8 cellular contexts compared by ENCODE assay signal in the genomic region with DNA sequence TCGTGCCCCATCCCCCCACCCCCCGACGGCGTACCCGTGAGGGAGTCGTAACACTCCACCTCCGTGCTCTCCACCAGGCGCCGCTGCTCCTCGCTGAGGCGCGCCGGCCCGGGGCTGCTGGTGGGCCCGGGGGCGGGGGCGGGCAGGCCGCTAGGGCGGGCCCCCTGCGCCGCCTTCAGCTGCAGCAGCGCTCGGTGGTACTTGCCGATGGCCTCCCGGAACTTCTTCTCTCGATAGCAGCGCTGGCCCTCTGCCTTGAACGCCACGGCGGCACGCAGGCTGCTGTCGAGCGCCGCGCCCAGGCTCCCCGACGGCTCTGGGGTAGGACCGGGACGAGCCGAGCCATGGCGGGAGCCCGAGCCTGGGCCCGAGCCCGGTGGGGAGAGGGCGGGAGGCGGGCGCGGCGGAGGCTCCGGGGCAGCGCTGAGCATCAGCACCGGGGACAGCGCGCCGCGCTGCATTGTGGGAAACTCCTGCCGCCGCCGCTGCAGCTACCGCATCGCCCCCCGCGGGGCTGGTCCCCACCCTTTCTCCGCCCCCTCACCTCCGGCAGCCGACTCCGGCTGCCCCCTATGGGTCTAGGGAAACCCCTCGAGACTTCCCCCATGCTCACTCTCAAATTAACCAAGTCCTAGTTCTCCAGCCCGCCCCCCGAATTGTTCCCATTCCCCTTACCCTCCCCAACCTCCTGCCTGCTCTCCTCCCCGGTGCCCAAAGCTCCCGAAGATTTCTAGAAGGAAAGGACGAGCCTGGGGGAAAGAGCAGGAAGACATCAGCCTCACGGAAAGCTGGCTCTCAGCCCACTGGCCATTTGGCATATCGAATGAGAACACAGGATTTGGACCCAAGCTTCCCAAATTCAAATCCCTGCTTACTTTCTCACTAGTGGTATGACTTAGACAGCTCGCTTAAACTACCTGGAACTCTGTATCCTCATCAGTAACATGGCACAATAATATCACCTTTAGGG. TPM values are rescaled to one million over a fixed set of nuclear protein-coding genes. Genes with fewer than 3 reads are reported as not detected.
A peak's percentile ranks its signal among the peaks of the same experiment; 100 is the strongest.
DNase-seq lines count a peak whose midpoint lies in the region; ATAC-seq lines count a peak whose summit lies in the region.

A gene (minus strand): TSS at position 464 of the 970 bp plus-strand sequence. CDS start 3 bp downstream, at position 461.

- H3K9me3 ChIP-seq in HUES64 (ENCODE audit: insufficient read depth, low read depth, low read length): no peaks in the 10 kb centered on the region

- peaks cover 33% of the 10 kb centered on the region for H3K27me3 Mint-ChIP-seq in activated T-helper 2 cell treated with anti-CD3 and anti-CD28 coated beads, Interferon-gamma antibody, Interleukin-2, Interleukin-4, amounts not matched to agents 10 μg/mL and 5 μg/mL and 100 μg/mL, durations not matched to agents 14 hours and 24 hours and 36 hours (ENCODE audit: low read depth)

- H3K4me1 Mint-ChIP-seq in activated T-helper 2 cell treated with anti-CD3 and anti-CD28 coated beads, Interferon-gamma antibody, Interleukin-2, Interleukin-4, amounts not matched to agents 10 μg/mL and 5 μg/mL and 100 μg/mL, durations not matched to agents 14 hours and 24 hours and 36 hours (ENCODE audit: low read depth): peaks cover 10% of the 10 kb centered on the region

- intact Hi-C loops in activated T-helper 2 cell treated with anti-CD3 and anti-CD28 coated beads, Interferon-gamma antibody, Interleukin-2, Interleukin-4, amounts not matched to agents 10 μg/mL and 5 μg/mL and 100 μg/mL, durations not matched to agents 14 hours and 24 hours and 36 hours (cut with micrococcal nuclease): no loop called here

- H3K9ac ChIP-seq in HUES64 (ENCODE audit: low read depth, low read length): no peak within 1 kb of the TSS

- H3K4me3 Mint-ChIP-seq in activated T-helper 2 cell treated with anti-CD3 and anti-CD28 coated beads, Interferon-gamma antibody, Interleukin-2, Interleukin-4, amounts not matched to agents 10 μg/mL and 5 μg/mL and 100 μg/mL, durations not matched to agents 14 hours and 24 hours and 36 hours (ENCODE audit: low read depth): no peak within 1 kb of the TSS

- no peaks in the 10 kb centered on the region for H3K36me3 Mint-ChIP-seq in activated T-helper 2 cell treated with anti-CD3 and anti-CD28 coated beads, Interferon-gamma antibody, Interleukin-2, Interleukin-4, amounts not matched to agents 10 μg/mL and 5 μg/mL and 100 μg/mL, durations not matched to agents 14 hours and 24 hours and 36 hours (ENCODE audit: low read depth)

- WGBS in HUES64: 7% methylated on average over 75 of the region's 76 CpGs

- H3K27ac ChIP-seq in HUES64 (ENCODE audit: low read depth, low read length) (no peak within 1 kb of the TSS), substantia nigra (ENCODE audit: low read depth, low read length, poor library complexity, severe bottlenecking) (no peak within 1 kb of the TSS)

- H3K4me1 ChIP-seq in HUES64 (ENCODE audit: insufficient read depth, low read length): no peaks in the 10 kb centered on the region

- peaks cover 40% of the 10 kb centered on the region for H3K27me3 ChIP-seq in HUES64 (ENCODE audit: insufficient read depth, low read length)

- H3K36me3 ChIP-seq in HUES64 (ENCODE audit: insufficient read depth, low read length): no peaks in the 10 kb centered on the region

- peak; percentile 62 for DNase-seq in AG08395 (ENCODE audit: low spot score)
- DNase-seq in activated T-helper 2 cell treated with anti-CD3 and anti-CD28 coated beads, Interferon-gamma antibody, Interleukin-2, Interleukin-4, amounts not matched to agents 10 μg/mL and 5 μg/mL and 100 μg/mL, durations not matched to agents 14 hours and 24 hours and 36 hours (ENCODE audit: low spot score): peak; percentile 51
- peak; percentile 89 for DNase-seq in iPS-NIHi11 (ENCODE audit: low spot score)
- peak in 28 of 49 donors; percentile 5 to 80 (median 38) for DNase-seq in substantia nigra (lab: John Stamatoyannopoulos, UW)
- no peak for DNase-seq in SKM-1 treated with dmso at 0.1 percent for 144 hours (lab: John Stamatoyannopoulos, UW; ENCODE audit: unreplicated experiment)
- no peak for DNase-seq in SW 1271 (lab: John Stamatoyannopoulos, UW)

- H3K4me3 ChIP-seq in HUES64 (ENCODE audit: low read length): peak within 1 kb of the TSS; percentile 19; the same call in 1 of the 2 replicates

- no peak for ATAC-seq in HG03139 (IDR thresholded peaks at IDR 0.05; ENCODE audit: unreplicated experiment)

- no peak within 1 kb of the TSS for H3K27ac Mint-ChIP-seq in activated T-helper 2 cell treated with anti-CD3 and anti-CD28 coated beads, Interferon-gamma antibody, Interleukin-2, Interleukin-4, amounts not matched to agents 10 μg/mL and 5 μg/mL and 100 μg/mL, durations not matched to agents 14 hours and 24 hours and 36 hours

- peaks cover 5% of the 10 kb centered on the region for H3K9me3 Mint-ChIP-seq in activated T-helper 2 cell treated with anti-CD3 and anti-CD28 coated beads, Interferon-gamma antibody, Interleukin-2, Interleukin-4, amounts not matched to agents 10 μg/mL and 5 μg/mL and 100 μg/mL, durations not matched to agents 14 hours and 24 hours and 36 hours

RNA-seq across cellular contexts. Expression of the gene that starts here (rescaled TPM):
- polyA plus RNA-seq in HUES64 (2013, experiment 1 of 2): 0.20 TPM
- not detected for polyA plus RNA-seq in HUES64 (2013, experiment 2 of 2)
- not detected in 2 replicates for total RNA-seq in activated T-helper 2 cell treated with anti-CD3 and anti-CD28 coated beads, Interferon-gamma antibody, Interleukin-2, Interleukin-4, amounts not matched to agents 10 μg/mL and 5 μg/mL and 100 μg/mL, durations not matched to agents 14 hours and 24 hours and 36 hours

Comparison
In these comparisons a context has a peak if more than half of its experiments do, and no peak if none do; other contexts are left out.
1. Peak in DNase-seq in activated T-helper 2 cell treated with anti-CD3 and anti-CD28 coated beads, Interferon-gamma antibody, Interleukin-2, Interleukin-4, amounts not matched to agents 10 μg/mL and 5 μg/mL and 100 μg/mL, durations not matched to agents 14 hours and 24 hours and 36 hours; RNA of the gene not detected or under 1 TPM.
2. DNase-seq: peak in AG08395 (single experiment), iPS-NIHi11 (single experiment) and substantia nigra (28 of 49); none in SKM-1 treated with dmso at 0.1 percent for 144 hours (single experiment) and SW 1271 (0 of 2).